Comparison of ENCODE assay signal across 8 cellular contexts in genomic region chr6:29752451-29753308, GRCh38.
DNase-seq lines count a peak whose midpoint lies in the region; ATAC-seq and TF ChIP-seq lines count a peak whose summit lies in the region.

No MANE protein-coding gene starts in this region.

- ATAC-seq in HG02588 (IDR thresholded peaks at IDR 0.05; ENCODE audit: unreplicated experiment) (peak; percentile 61), GM18517 (IDR thresholded peaks at IDR 0.05; ENCODE audit: unreplicated experiment) (no peak)

- peak overlapping the region; percentile 72 for H3K4me3 ChIP-seq in GM12864 (ENCODE audit: low read depth, low read length)
- peak overlapping the region; percentile 63 for H3K4me3 ChIP-seq in astrocyte of the spinal cord (ENCODE audit: low read depth, low read length)
- peak overlapping the region; percentile 65 for H3K4me3 ChIP-seq in retinal pigment epithelial cell (ENCODE audit: low read length)

- TF ChIP-seq CTCF in GM12864 (IDR thresholded peaks at IDR 0.05; ENCODE audit: low read depth, low read length, missing control alignments) (peak; percentile 99), astrocyte of the spinal cord (IDR thresholded peaks at IDR 0.05; ENCODE audit: low read depth, low read length) (peak; percentile 98), retinal pigment epithelial cell (conservative IDR thresholded peaks at IDR 0.05; ENCODE audit: low read depth, low read length) (peak; percentile 97)

- DNase-seq in GM12864 (ENCODE audit: low read depth) (peak; percentile 49), NCI-H1092 treated with DMSO at 0.1 percent for 48 hours (lab: John Stamatoyannopoulos, UW) (peak; percentile 22), T-helper 9 cell (peak; percentile 78), astrocyte of the spinal cord (ENCODE audit: low read depth, low spot score) (peak; percentile 80), hippocampal formation (lab: John Stamatoyannopoulos, UW) (peak; percentile 71 to 73), retinal pigment epithelial cell (ENCODE audit: low read depth) (peak; percentile 31)

- in situ Hi-C loops in astrocyte of the spinal cord (cut with HindIII; ENCODE audit: low sequenced_read_pairs) = no loop called here

Comparison
In these comparisons a context has a peak if more than half of its experiments do, and no peak if none do; other contexts are left out.
1. DNase-seq: peak in every context shown above with its lines; median percentile 80 in astrocyte of the spinal cord; 78 in T-helper 9 cell; 72 in hippocampal formation; 49 in GM12864; 31 in retinal pigment epithelial cell; 22 in NCI-H1092 treated with DMSO at 0.1 percent for 48 hours.